10 cellular contexts compared by ENCODE assay signal in the genomic region with DNA sequence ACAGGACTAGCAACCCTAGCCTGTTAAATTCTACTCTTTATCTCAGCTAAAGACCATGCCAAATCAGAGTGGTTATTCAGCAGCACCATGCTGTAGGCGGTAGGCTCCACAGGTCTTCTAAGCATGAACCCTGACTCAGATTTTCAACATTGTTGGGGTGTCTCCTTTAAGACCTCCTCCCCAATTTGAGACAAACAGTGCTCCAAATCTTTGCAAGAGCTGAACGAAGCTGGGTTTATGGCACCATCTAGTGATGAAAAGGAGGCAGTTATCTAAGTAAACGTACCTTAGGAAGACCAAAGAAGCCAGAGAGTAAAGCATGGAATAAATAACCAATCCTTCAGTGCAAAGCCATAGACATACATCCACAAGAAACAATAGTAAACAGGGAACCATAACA.
A peak's percentile ranks its signal among the peaks of the same experiment; 100 is the strongest.
DNase-seq lines count a peak whose midpoint lies in the region; ATAC-seq and TF ChIP-seq lines count a peak whose summit lies in the region.
"Had no signal": no experiment of that assay in that cellular context is flagged by ENCODE, and none has a peak within 500 bp of the region (broad histone marks: within the 10 kb centered on the region; RNA-seq: fewer than 3 reads in every experiment).

No MANE protein-coding gene starts in this region.

- ATAC-seq in GM19328 (IDR thresholded peaks at IDR 0.05; ENCODE audit: unreplicated experiment) (no peak), HG02678 (IDR thresholded peaks at IDR 0.05; ENCODE audit: unreplicated experiment) (no peak)

- H3K4me3 ChIP-seq in astrocyte of the cerebellum (ENCODE audit: low read depth, low read length), result no peak overlapping the region
- H3K4me3 ChIP-seq: right atrium auricular region, SK-N-MC had no signal

- in situ Hi-C loops in G401 (cut with HindIII; ENCODE audit: low sequenced_read_pairs) (no loop called here), astrocyte of the cerebellum (cut with HindIII; ENCODE audit: low sequenced_read_pairs) (no loop called here)

- DNase-seq in G401 (ENCODE audit: low spot score), result peak; percentile 17
- peak; percentile 49 to 66 for DNase-seq in Kasumi-1 (lab: John Stamatoyannopoulos, UW)
- DNase-seq in astrocyte of the cerebellum (ENCODE audit: low read depth), result peak; percentile 37
- peak; percentile 61 to 71 for DNase-seq in lung microvascular endothelial cell (ENCODE audit: low read depth in 2 of 2)
- no peak for DNase-seq in NCI-H524 treated with DMSO at 0.1 percent for 48 hours (lab: John Stamatoyannopoulos, UW)
- no peak for DNase-seq in globus pallidus (ENCODE audit: low spot score)

- peak; percentile 55 for TF ChIP-seq CTCF in astrocyte of the cerebellum (IDR thresholded peaks at IDR 0.05; ENCODE audit: low read depth, low read length, missing control alignments)

Comparison
In these comparisons a context has a peak if more than half of its experiments do, and no peak if none do; other contexts are left out.
1. DNase-seq: peak in G401 (single experiment), Kasumi-1 (2 of 2), astrocyte of the cerebellum (single experiment) and lung microvascular endothelial cell (2 of 2); none in NCI-H524 treated with DMSO at 0.1 percent for 48 hours (single experiment) and globus pallidus (single experiment).